Comparison of ENCODE assay signal across 10 cellular contexts in the genomic region with DNA sequence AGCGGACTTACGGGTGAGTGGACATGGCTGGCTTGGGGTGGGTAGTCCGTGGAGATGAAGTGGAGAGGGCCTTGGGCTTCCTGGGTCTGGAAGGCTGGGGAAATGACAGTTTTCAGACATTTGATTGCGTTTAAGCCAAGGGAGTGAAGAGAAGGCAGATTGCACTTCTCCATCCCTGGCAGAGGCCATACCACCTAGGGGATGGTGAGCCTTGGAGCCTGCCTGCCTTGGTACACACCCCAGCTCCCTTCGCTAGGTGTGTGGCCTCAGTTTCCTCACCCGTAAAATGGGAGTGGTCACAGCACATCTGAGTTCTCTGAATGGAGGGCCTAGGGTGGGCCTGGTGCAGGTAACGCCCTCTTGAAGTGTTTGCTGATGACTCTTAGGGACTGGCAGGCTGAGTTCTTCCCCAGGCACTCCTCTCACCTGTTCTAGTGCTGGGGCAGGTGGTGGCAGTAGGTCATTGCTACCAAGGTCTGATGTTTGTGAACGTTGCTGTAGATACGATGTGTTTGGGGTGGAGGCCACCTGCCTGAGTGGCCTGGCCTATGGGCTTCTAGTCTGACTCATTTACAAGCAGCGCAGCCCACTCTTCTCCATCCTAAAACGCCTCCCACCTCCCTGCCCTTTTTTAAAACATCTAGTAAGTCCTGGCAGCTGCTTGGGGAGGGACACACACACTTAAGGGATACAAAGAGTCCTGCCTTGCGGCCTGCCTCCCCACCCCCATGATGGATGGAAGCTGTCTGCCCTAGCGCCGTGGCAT.
DNase-seq lines count a peak whose midpoint lies in the region; ATAC-seq and TF ChIP-seq lines count a peak whose summit lies in the region.
"Had no signal": no experiment of that assay in that cellular context is flagged by ENCODE, and none has a peak within 500 bp of the region (broad histone marks: within the 10 kb centered on the region; RNA-seq: fewer than 3 reads in every experiment).

No MANE protein-coding gene starts in this region.

- H3K4me3 Mint-ChIP-seq in central memory CD8-positive, alpha-beta T cell: peak overlapping the region; percentile 83
- H3K4me3 Mint-ChIP-seq in nephron progenitor cell: peak overlapping the region; percentile 92

- no peaks in the 10 kb centered on the region for H3K9me3 Mint-ChIP-seq in central memory CD8-positive, alpha-beta T cell
- no peaks in the 10 kb centered on the region for H3K9me3 Mint-ChIP-seq in nephron progenitor cell

- DNase-seq in DND-41: no peak
- DNase-seq in NCI-H146 (lab: John Stamatoyannopoulos, UW): peak; percentile 38
- no peak for DNase-seq in central memory CD8-positive, alpha-beta T cell (ENCODE audit: low spot score in 2 of 2)
- DNase-seq in nephron progenitor cell: no peak
- no peak for DNase-seq in AG08395 (ENCODE audit: low spot score)
- DNase-seq in Kasumi-1 (lab: John Stamatoyannopoulos, UW): no peak
- DNase-seq: NCI-H526 had no signal

- peaks cover 61% of the 10 kb centered on the region for H4K20me1 ChIP-seq in DND-41 (ENCODE audit: insufficient read depth, low read length)

- no peak overlapping the region; the same call in 1 of the 2 replicates for H3K27ac ChIP-seq in DND-41 (ENCODE audit: low read length)

- peaks cover 24% of the 10 kb centered on the region; the same call in 1 of the 2 replicates for H3K36me3 ChIP-seq in DND-41 (ENCODE audit: insufficient read depth, low read length)
- H3K36me3 ChIP-seq: right lobe of liver had no signal

- H3K4me3 ChIP-seq in DND-41 (ENCODE audit: low read depth in 1 of 2, low read length in 2 of 2): peak overlapping the region in 1 of 2 experiments; percentile 66; a peak in 2 of 4 replicates

- H2AFZ ChIP-seq in DND-41 (ENCODE audit: low read depth, low read length): no peak overlapping the region

- H3K9me3 ChIP-seq in DND-41 (ENCODE audit: insufficient read depth, low read length, severe bottlenecking): no peaks in the 10 kb centered on the region
- H3K9me3 ChIP-seq: right lobe of liver had no signal

- H3K27ac Mint-ChIP-seq in central memory CD8-positive, alpha-beta T cell (ENCODE audit: low read depth): peak overlapping the region; percentile 86
- H3K27ac Mint-ChIP-seq in nephron progenitor cell: no peak overlapping the region

- H3K27me3 ChIP-seq in DND-41 (ENCODE audit: insufficient read depth, low read length, poor library complexity): peaks cover 5% of the 10 kb centered on the region
- H3K27me3 ChIP-seq: right lobe of liver had no signal

- H3K36me3 Mint-ChIP-seq in central memory CD8-positive, alpha-beta T cell (ENCODE audit: insufficient read depth): peaks cover 74% of the 10 kb centered on the region
- peaks cover 38% of the 10 kb centered on the region for H3K36me3 Mint-ChIP-seq in nephron progenitor cell (ENCODE audit: low read depth)

- H3K27me3 Mint-ChIP-seq in central memory CD8-positive, alpha-beta T cell: no peaks in the 10 kb centered on the region
- peaks cover 7% of the 10 kb centered on the region for H3K27me3 Mint-ChIP-seq in nephron progenitor cell (ENCODE audit: low read depth, poor library complexity)

- no peaks in the 10 kb centered on the region for H3K79me2 ChIP-seq in DND-41 (ENCODE audit: insufficient read depth, low read length)

- no peak for TF ChIP-seq CTCF in DND-41 (IDR thresholded peaks at IDR 0.05; ENCODE audit: borderline replicate concordance, extremely low read depth, low read length, poor library complexity, severe bottlenecking)
- TF ChIP-seq CTCF in nephron progenitor cell (IDR thresholded peaks at IDR 0.05): no peak

- peak overlapping the region; percentile 44; the same call in 1 of the 2 replicates for H3K9ac ChIP-seq in DND-41 (ENCODE audit: low read depth, low read length)

- H3K4me1 ChIP-seq in DND-41 (ENCODE audit: insufficient read depth, low read length): peaks cover 57% of the 10 kb centered on the region

- peak overlapping the region; percentile 70 for H3K4me2 ChIP-seq in DND-41 (ENCODE audit: insufficient read depth, low read length)

- ATAC-seq in DND-41 (ENCODE audit: insufficient read depth, low read depth) (no peak), HG03108 (IDR thresholded peaks at IDR 0.05; ENCODE audit: unreplicated experiment) (no peak), HG03159 (IDR thresholded peaks at IDR 0.05; ENCODE audit: unreplicated experiment) (no peak)
- no peak for ATAC-seq in central memory CD8-positive, alpha-beta T cell (replicated peaks; ENCODE audit: extremely low read depth, poor library complexity, severe bottlenecking)
- ATAC-seq: right lobe of liver had no signal

- peaks cover 57% of the 10 kb centered on the region for H3K4me1 Mint-ChIP-seq in central memory CD8-positive, alpha-beta T cell
- H3K4me1 Mint-ChIP-seq in nephron progenitor cell: peaks cover 79% of the 10 kb centered on the region
